ENCODE assay signal across 13 cellular contexts in the genomic region with DNA sequence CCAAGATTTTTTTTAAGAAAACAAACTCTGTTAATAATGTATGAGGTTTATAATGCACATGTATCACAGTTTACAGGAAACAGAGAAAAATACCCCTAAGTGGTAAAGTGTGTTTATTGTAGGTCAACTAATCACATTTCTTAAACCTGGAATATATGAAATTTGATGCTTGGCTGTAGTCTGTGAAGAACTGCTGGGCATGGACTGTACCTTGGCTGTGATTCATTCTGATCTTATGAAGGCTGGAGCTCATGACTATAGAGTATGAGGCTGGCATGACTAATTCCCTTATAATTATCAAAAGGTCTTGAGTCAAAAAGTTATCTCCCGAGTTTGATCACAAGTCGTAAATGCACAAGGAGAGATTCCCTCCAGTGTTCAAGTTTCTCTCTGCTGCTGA.
A peak's percentile ranks its signal among the peaks of the same experiment; 100 is the strongest.
DNase-seq lines count a peak whose midpoint lies in the region; ATAC-seq and TF ChIP-seq lines count a peak whose summit lies in the region.
"Had no signal": no experiment of that assay in that cellular context is flagged by ENCODE, and none has a peak within 500 bp of the region (broad histone marks: within the 10 kb centered on the region; RNA-seq: fewer than 3 reads in every experiment).

No MANE protein-coding gene starts in this region.

- no peak overlapping the region for H3K4me3 Mint-ChIP-seq in activated naive CD8-positive, alpha-beta T cell treated with anti-CD3 and anti-CD28 coated beads, Interleukin-2, amount 50 U/mL, for 24 hours
- H3K4me3 Mint-ChIP-seq: activated B cell treated with CpG ODN at 0.5 μM for 24 hours had no signal

- ATAC-seq in HG03045 (IDR thresholded peaks at IDR 0.05; ENCODE audit: unreplicated experiment), result no peak
- ATAC-seq in activated naive CD8-positive, alpha-beta T cell treated with anti-CD3 and anti-CD28 coated beads, Interleukin-2, amount 50 U/mL, for 24 hours, result no peak

- no peak for TF ChIP-seq CTCF in choroid plexus epithelial cell (conservative IDR thresholded peaks at IDR 0.05; ENCODE audit: low read depth, low read length)

- H3K4me3 ChIP-seq in MG63 (no peak overlapping the region), choroid plexus epithelial cell (ENCODE audit: low read depth, low read length) (no peak overlapping the region), muscle layer of duodenum (ENCODE audit: low read depth in 1 of 2, low read length in 2 of 2) (no peak overlapping the region)
- H3K4me3 ChIP-seq: BLaER1 treated with 17β-estradiol and CSF1 and Interleukin-3, amounts not matched to agents 10 nM and 100 nM had no signal

- peaks cover 3 to 25% of the 10 kb centered on the region in 2 donors for H3K4me1 ChIP-seq in muscle layer of duodenum (ENCODE audit: control insufficient read depth in 1 of 2, insufficient read depth in 2 of 2, low read length in 2 of 2)

- peak; percentile 75 for DNase-seq in AG08395 (ENCODE audit: low spot score)
- DNase-seq in MG63, result peak; percentile 66
- peak; percentile 90 for DNase-seq in choroid plexus epithelial cell (ENCODE audit: low read depth)
- no peak for DNase-seq in activated naive CD8-positive, alpha-beta T cell treated with anti-CD3 and anti-CD28 coated beads, Interleukin-2, amount 50 U/mL, for 24 hours
- DNase-seq in NCI-H526 treated with DMSO at 0.1 percent for 48 hours (lab: John Stamatoyannopoulos, UW), result no peak
- DNase-seq in DMS114 treated with DMSO at 0.1 percent for 48 hours (lab: John Stamatoyannopoulos, UW; ENCODE audit: unreplicated experiment), result no peak
- DNase-seq: activated B cell treated with CpG ODN at 0.5 μM for 24 hours, NCI-H1930, occipital lobe had no signal

- H3K36me3 ChIP-seq in MG63 (no peaks in the 10 kb centered on the region), muscle layer of duodenum (ENCODE audit: control insufficient read depth in 1 of 2, insufficient read depth in 2 of 2, low read length in 2 of 2) (no peaks in the 10 kb centered on the region)
- H3K36me3 ChIP-seq: BLaER1 treated with 17β-estradiol and CSF1 and Interleukin-3, amounts not matched to agents 10 nM and 100 nM had no signal

- no peaks in the 10 kb centered on the region for H3K4me1 Mint-ChIP-seq in activated naive CD8-positive, alpha-beta T cell treated with anti-CD3 and anti-CD28 coated beads, Interleukin-2, amount 50 U/mL, for 24 hours
- H3K4me1 Mint-ChIP-seq: activated B cell treated with CpG ODN at 0.5 μM for 24 hours had no signal

- H3K27me3 ChIP-seq in MG63 (no peaks in the 10 kb centered on the region), muscle layer of duodenum (ENCODE audit: low read depth, low read length) (no peaks in the 10 kb centered on the region)
- H3K27me3 ChIP-seq: BLaER1 treated with 17β-estradiol and CSF1 and Interleukin-3, amounts not matched to agents 10 nM and 100 nM had no signal

- H3K9me3 ChIP-seq in MG63, result no peaks in the 10 kb centered on the region; the same call in 1 of the 2 replicates
- H3K9me3 ChIP-seq in muscle layer of duodenum (ENCODE audit: control insufficient read depth in 1 of 2, low read length in 2 of 2), result no peaks in the 10 kb centered on the region

- no peaks in the 10 kb centered on the region for H3K36me3 Mint-ChIP-seq in activated naive CD8-positive, alpha-beta T cell treated with anti-CD3 and anti-CD28 coated beads, Interleukin-2, amount 50 U/mL, for 24 hours (ENCODE audit: low read depth)

- H3K27ac ChIP-seq in muscle layer of duodenum (ENCODE audit: low read length), result peak overlapping the region; percentile 18

- no peaks in the 10 kb centered on the region for H3K9me3 Mint-ChIP-seq in activated naive CD8-positive, alpha-beta T cell treated with anti-CD3 and anti-CD28 coated beads, Interleukin-2, amount 50 U/mL, for 24 hours
- H3K9me3 Mint-ChIP-seq: activated B cell treated with CpG ODN at 0.5 μM for 24 hours; activated T-helper 2 cell treated with anti-CD3 and anti-CD28 coated beads, Interferon-gamma antibody, Interleukin-2, Interleukin-4, amounts not matched to agents 10 μg/mL and 5 μg/mL and 100 μg/mL, durations not matched to agents 14 hours and 24 hours and 36 hours had no signal

- no peaks in the 10 kb centered on the region for H3K27me3 Mint-ChIP-seq in activated naive CD8-positive, alpha-beta T cell treated with anti-CD3 and anti-CD28 coated beads, Interleukin-2, amount 50 U/mL, for 24 hours
- H3K27me3 Mint-ChIP-seq: activated B cell treated with CpG ODN at 0.5 μM for 24 hours had no signal

- H3K27ac Mint-ChIP-seq in activated naive CD8-positive, alpha-beta T cell treated with anti-CD3 and anti-CD28 coated beads, Interleukin-2, amount 50 U/mL, for 24 hours, result no peak overlapping the region
- H3K27ac Mint-ChIP-seq: activated B cell treated with CpG ODN at 0.5 μM for 24 hours; activated T-helper 2 cell treated with anti-CD3 and anti-CD28 coated beads, Interferon-gamma antibody, Interleukin-2, Interleukin-4, amounts not matched to agents 10 μg/mL and 5 μg/mL and 100 μg/mL, durations not matched to agents 14 hours and 24 hours and 36 hours had no signal

Comparison
In these comparisons a context has a peak if more than half of its experiments do, and no peak if none do; other contexts are left out.
1. DNase-seq: peak in AG08395 (single experiment), MG63 (single experiment) and choroid plexus epithelial cell (single experiment); none in activated naive CD8-positive, alpha-beta T cell treated with anti-CD3 and anti-CD28 coated beads, Interleukin-2, amount 50 U/mL, for 24 hours (single experiment), NCI-H526 treated with DMSO at 0.1 percent for 48 hours (single experiment) and DMS114 treated with DMSO at 0.1 percent for 48 hours (single experiment).